In the genomic region with DNA sequence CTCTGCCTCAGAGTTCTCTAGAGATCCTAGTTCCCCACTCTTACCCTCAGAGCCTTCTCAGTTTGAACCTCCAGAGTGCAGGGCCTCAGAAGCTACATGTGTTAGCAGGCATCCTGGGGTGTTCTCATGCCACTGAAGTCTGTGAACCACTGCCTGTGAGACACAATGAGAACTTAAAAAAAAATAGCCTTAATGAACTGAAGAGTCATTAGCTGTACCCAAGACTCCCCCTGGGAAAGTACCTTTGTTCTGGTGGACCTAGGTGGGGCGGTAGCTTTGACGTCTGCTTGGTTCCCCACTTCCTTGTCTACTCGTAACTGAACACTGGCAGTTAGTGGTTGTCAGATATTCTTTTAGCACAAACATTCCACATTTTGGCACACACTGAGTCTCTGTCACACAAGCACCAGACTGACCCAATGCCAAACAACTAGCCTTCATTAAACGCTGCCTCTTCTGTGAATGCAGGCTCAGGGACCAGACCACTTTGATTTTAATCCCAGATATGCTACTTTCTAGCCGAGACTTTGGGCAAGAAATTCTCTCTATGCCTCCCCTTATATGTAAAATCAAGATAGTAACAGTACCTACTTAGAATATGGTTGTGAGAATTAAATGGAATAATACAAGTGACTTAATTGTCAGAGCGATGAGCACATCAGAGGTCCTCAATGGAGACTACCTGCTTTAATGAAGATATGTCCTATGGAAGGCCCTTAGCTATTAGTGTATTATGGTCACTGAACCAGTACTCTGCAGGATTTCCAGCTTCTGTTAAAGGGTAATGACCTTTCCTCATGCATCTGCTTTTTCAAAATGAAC, we compare ENCODE assay signal across 9 cellular contexts.
DNase-seq lines count a peak whose midpoint lies in the region; ATAC-seq and TF ChIP-seq lines count a peak whose summit lies in the region.
"Had no signal": no experiment of that assay in that cellular context is flagged by ENCODE, and none has a peak within 500 bp of the region (broad histone marks: within the 10 kb centered on the region; RNA-seq: fewer than 3 reads in every experiment).

No MANE protein-coding gene starts in this region.

- WGBS in tibial nerve, 2 donors: 59 to 65% methylated on average over 6 of the region's 6 CpGs

- no peak for TF ChIP-seq POLR2A in tibial nerve (IDR thresholded peaks at IDR 0.05)

- peak in 1 of 2 donors; percentile 9 for TF ChIP-seq EP300 in tibial nerve (IDR thresholded peaks at IDR 0.05)

- H3K27me3 ChIP-seq in tibial nerve: no peaks in the 10 kb centered on the region

- no peak for TF ChIP-seq CTCF in tibial nerve (IDR thresholded peaks at IDR 0.05)

- H3K36me3 ChIP-seq in tibial nerve: no peaks in the 10 kb centered on the region

- no peaks in the 10 kb centered on the region for H3K9me3 ChIP-seq in tibial nerve

- peak; percentile 3 to 23 for DNase-seq in stimulated activated CD4-positive, alpha-beta T cell treated with anti-CD3 and anti-CD28 coated beads, Interleukin-2, amount 100 ng/mL, for 48 hours
- DNase-seq in stimulated activated CD4-positive, alpha-beta T cell treated with anti-CD3 and anti-CD28 coated beads, Interleukin-1b, Interleukin-23, amount 100 ng/mL, for 48 hours: no peak
- peak; percentile 70 for DNase-seq in activated effector memory CD4-positive, alpha-beta T cell treated with anti-CD3 and anti-CD28 coated beads, Interleukin-2, amount 50 U/mL, for 16 hours
- DNase-seq in tibial nerve (ENCODE audit: low spot score in 2 of 2): no peak
- DNase-seq in amygdala (lab: John Stamatoyannopoulos, UW): no peak
- no peak for DNase-seq in ecto neural progenitor cell (ENCODE audit: low spot score)
- DNase-seq in H4 (ENCODE audit: low spot score): no peak
- DNase-seq: left cardiac atrium had no signal

- H3K27ac ChIP-seq in tibial nerve: peak overlapping the region in 3 of 4 donors; percentile 31 to 62 (median 56)

- H3K4me1 ChIP-seq in tibial nerve: peaks cover 0 to 25% (median 5%) of the 10 kb centered on the region in 4 donors

- peak; percentile 83 for ATAC-seq in HG03095 (IDR thresholded peaks at IDR 0.05; ENCODE audit: unreplicated experiment)

- H3K4me3 ChIP-seq in tibial nerve: no peak overlapping the region

Comparison
In these comparisons a context has a peak if more than half of its experiments do, and no peak if none do; other contexts are left out.
1. DNase-seq: peak in stimulated activated CD4-positive, alpha-beta T cell treated with anti-CD3 and anti-CD28 coated beads, Interleukin-2, amount 100 ng/mL, for 48 hours (2 of 2) and activated effector memory CD4-positive, alpha-beta T cell treated with anti-CD3 and anti-CD28 coated beads, Interleukin-2, amount 50 U/mL, for 16 hours (single experiment); none in stimulated activated CD4-positive, alpha-beta T cell treated with anti-CD3 and anti-CD28 coated beads, Interleukin-1b, Interleukin-23, amount 100 ng/mL, for 48 hours (single experiment), tibial nerve (0 of 2), amygdala (0 of 56), ecto neural progenitor cell (single experiment) and H4 (single experiment).